Comparison of ENCODE assay signal across 1 cellular context in the genomic region with DNA sequence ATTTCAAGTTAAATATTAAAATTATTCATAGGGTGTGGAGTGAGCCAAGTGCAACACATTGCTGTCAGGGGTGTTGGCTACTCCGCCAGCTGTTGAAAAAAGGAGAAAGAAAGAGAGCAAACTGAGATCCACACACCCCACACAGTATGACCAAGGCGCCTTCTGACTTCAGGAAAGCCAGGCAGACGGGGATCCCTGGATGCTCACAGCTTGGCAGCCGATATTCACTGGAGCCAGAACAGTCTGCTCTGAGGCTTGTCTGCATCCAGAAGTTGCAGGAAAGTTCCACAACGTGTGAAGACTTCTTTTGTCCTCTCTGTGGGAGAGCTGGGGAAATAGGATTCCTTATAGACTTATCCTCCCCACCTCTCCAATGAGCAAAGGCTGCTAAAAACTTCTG.
TF ChIP-seq lines count a peak whose summit lies in the region.

No MANE protein-coding gene starts in this region.

TF ChIP-seq in GM23338, 12 proteins besides CTCF, POLR2A, EP300 and RAD21 (continued from another document):
- TF ChIP-seq ZNF462 (CRISPR knock-in tag; IDR thresholded peaks at IDR 0.05), result no peak
- no peak for TF ChIP-seq JUNB (IDR thresholded peaks at IDR 0.05; ENCODE audit: unreplicated experiment)
